Comparison of ENCODE assay signal across 5 cellular contexts in the genomic region with DNA sequence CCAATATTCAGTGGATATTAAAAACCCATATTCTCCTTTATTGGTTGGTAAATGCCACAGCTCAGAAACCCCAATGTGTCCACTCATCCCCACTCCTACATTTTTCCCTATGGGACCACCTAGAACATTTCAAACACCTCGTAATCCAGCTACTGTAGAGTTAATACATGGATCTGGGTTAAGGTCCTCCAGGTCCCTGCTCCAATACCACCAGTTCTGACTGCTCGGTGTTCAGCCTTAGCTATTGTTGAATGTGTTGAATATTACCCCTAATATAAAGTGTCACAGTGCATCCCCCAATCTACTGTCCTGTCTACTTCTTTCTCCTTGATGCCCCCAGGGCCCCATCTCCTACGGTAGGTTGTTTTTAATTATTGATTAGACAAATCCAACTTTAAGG.
"Had no signal": no experiment of that assay in that cellular context is flagged by ENCODE, and none has a peak within 500 bp of the region (broad histone marks: within the 10 kb centered on the region; RNA-seq: fewer than 3 reads in every experiment).

No MANE protein-coding gene starts in this region.

- DNase-seq: H9, HCEC 1CT, KG1 had no signal

- ATAC-seq: GM23338, K562 had no signal

- H3K4me3 ChIP-seq: GM23338, K562 had no signal
